ENCODE assay signal across 24 cellular contexts in genomic region chr17:29698837-29699236, GRCh38.
A peak's percentile ranks its signal among the peaks of the same experiment; 100 is the strongest.
DNase-seq lines count a peak whose midpoint lies in the region; ATAC-seq, FAIRE-seq and TF ChIP-seq lines count a peak whose summit lies in the region.
"Had no signal": no experiment of that assay in that cellular context is flagged by ENCODE, and none has a peak within 500 bp of the region (broad histone marks: within the 10 kb centered on the region; RNA-seq: fewer than 3 reads in every experiment).

No MANE protein-coding gene starts in this region.

- CTCF ChIA-PET in CD8-positive, alpha-beta T cell (lab: Charles Lee) = interaction anchor here (1.0 to 3.7 kb wide), 5 partner anchors 29 to 233 kb away, joined by 3 to 19 read pairs (median 4); no protein-coding TSS in a partner anchor

- H3K4me1 ChIP-seq in CD8-positive, alpha-beta T cell (ENCODE audit: insufficient read depth, low read length) = peaks cover 2% of the 10 kb centered on the region
- peaks cover 13 to 20% of the 10 kb centered on the region in 2 donors for H3K4me1 ChIP-seq in kidney (ENCODE audit: control insufficient read depth in 1 of 2, insufficient read depth in 1 of 2, low read depth in 1 of 2, low read length in 2 of 2)
- H3K4me1 ChIP-seq in spleen = peaks cover 0 to 88% (median 23%) of the 10 kb centered on the region in 6 donors
- no peaks in the 10 kb centered on the region for H3K4me1 ChIP-seq in breast epithelium
- H3K4me1 ChIP-seq: testis had no signal

- H3K4me3 ChIP-seq in CD8-positive, alpha-beta T cell (ENCODE audit: low read depth, low read length) = no peak overlapping the region
- H3K4me3 ChIP-seq in kidney (ENCODE audit: low read length in 2 of 2) (no peak overlapping the region), spleen (no peak overlapping the region), breast epithelium (no peak overlapping the region)
- H3K4me3 ChIP-seq: body of pancreas, right lobe of liver, testis had no signal

- H3K27ac Mint-ChIP-seq in CD8-positive, alpha-beta T cell = peak overlapping the region; percentile 84

- intact Hi-C loops in CD8-positive, alpha-beta T cell (cut with DNase I, micrococcal nuclease) = loop anchor here (2.0 to 5.0 kb wide), 2 partner anchors 16 to 78 kb away; no protein-coding TSS in a partner anchor
- intact Hi-C loops in kidney (cut with DNase I) = no loop called here
- intact Hi-C loops in spleen (cut with DNase I; ENCODE audit: low total_unique reads) = no loop called here
- intact Hi-C loops in breast epithelium (cut with DNase I; ENCODE audit: low total_unique reads) = no loop called here

- H3K9me3 ChIP-seq in CD8-positive, alpha-beta T cell (ENCODE audit: low read length) = no peaks in the 10 kb centered on the region
- H3K9me3 ChIP-seq in kidney (ENCODE audit: control insufficient read depth in 1 of 2, low read length in 2 of 2) (no peaks in the 10 kb centered on the region), spleen (no peaks in the 10 kb centered on the region), breast epithelium (no peaks in the 10 kb centered on the region)
- H3K9me3 ChIP-seq: body of pancreas, right lobe of liver, testis had no signal

- FAIRE-seq in kidney (lab: Jason Lieb, UNC) = no peak
- FAIRE-seq: HepG2 had no signal

- H3K4me1 Mint-ChIP-seq in CD8-positive, alpha-beta T cell (ENCODE audit: low read depth) = peaks cover 27% of the 10 kb centered on the region

- WGBS in spleen, 5 donors = 56 to 83% (median 75%) methylated on average over 1 of the region's 1 CpG

- H3K36me3 ChIP-seq in CD8-positive, alpha-beta T cell (ENCODE audit: insufficient read depth, low read length) = peaks cover 11% of the 10 kb centered on the region
- H3K36me3 ChIP-seq in kidney (ENCODE audit: control insufficient read depth in 1 of 2, insufficient read depth in 2 of 2, low read length in 2 of 2) (peaks cover under 1 to 9% of the 10 kb centered on the region in 2 donors), spleen (peaks cover 3 to 99% (median 49%) of the 10 kb centered on the region in 6 donors), breast epithelium (no peaks in the 10 kb centered on the region)

- no peak overlapping the region for H3K4me3 Mint-ChIP-seq in CD8-positive, alpha-beta T cell

- no peak for ATAC-seq in CD8-positive, alpha-beta T cell
- ATAC-seq: body of pancreas, esophagus mucosa, HepG2 had no signal

- POLR2A ChIA-PET in CD8-positive, alpha-beta T cell (lab: Charles Lee) = interaction anchor here (1.0 to 1.8 kb wide), 4 partner anchors 13 to 47 kb away, joined by 3 to 6 read pairs (median 6); no protein-coding TSS in a partner anchor

- DNase-seq in CD8-positive, alpha-beta T cell = no peak
- DNase-seq in kidney (no peak), spleen (no peak), mucosa of gallbladder (ENCODE audit: low spot score) (no peak), SK-N-DZ (ENCODE audit: low spot score) (no peak), breast epithelium (ENCODE audit: low spot score in 2 of 2) (no peak)
- DNase-seq: activated CD8-positive, alpha-beta memory T cell treated with anti-CD3 and anti-CD28 coated beads, Interleukin-2, amount 50 U/mL, for 4 hours; activated naive CD4-positive, alpha-beta T cell treated with Interleukin-2 at 50 U/mL for 16 hours; body of pancreas; DMS153; glutamatergic neuron; mesendoderm; MM.1S; NCI-H1930; NCI-H510A; occipital lobe; right lobe of liver; SHP77 treated with DMSO at 0.1 percent for 48 hours; stimulated activated CD4-positive, alpha-beta T cell treated with anti-CD3 and anti-CD28 coated beads, Interleukin-2, amount 100 ng/mL, for 24 hours; T-helper 9 cell; testis had no signal

- H3K27me3 Mint-ChIP-seq in CD8-positive, alpha-beta T cell (ENCODE audit: low read depth) = no peaks in the 10 kb centered on the region

- TF ChIP-seq POLR2A in spleen (IDR thresholded peaks at IDR 0.05) = no peak
- no peak for TF ChIP-seq POLR2A in breast epithelium (IDR thresholded peaks at IDR 0.05)

- no peak overlapping the region for H3K27ac ChIP-seq in CD8-positive, alpha-beta T cell (ENCODE audit: low read depth, low read length)
- H3K27ac ChIP-seq in VCaP = peak overlapping the region; percentile 58
- peak overlapping the region; percentile 39 to 56 for H3K27ac ChIP-seq in kidney (ENCODE audit: low read depth in 2 of 2, low read length in 2 of 2)
- peak overlapping the region in 6 of 8 donors; percentile 10 to 97 (median 52) for H3K27ac ChIP-seq in spleen
- no peak overlapping the region for H3K27ac ChIP-seq in breast epithelium
- H3K27ac ChIP-seq: right lobe of liver, testis had no signal

- H3K27me3 ChIP-seq in CD8-positive, alpha-beta T cell (ENCODE audit: insufficient read depth, low read length) = no peaks in the 10 kb centered on the region
- H3K27me3 ChIP-seq in spleen (replicated peaks in 1 of 7) = no peaks in the 10 kb centered on the region
- no peaks in the 10 kb centered on the region for H3K27me3 ChIP-seq in breast epithelium
- H3K27me3 ChIP-seq: body of pancreas, right lobe of liver, testis had no signal

- H3K9ac ChIP-seq in kidney (ENCODE audit: low read length in 2 of 2) = no peak overlapping the region

- TF ChIP-seq CTCF in CD8-positive, alpha-beta T cell (IDR thresholded peaks at IDR 0.05) = no peak
- TF ChIP-seq CTCF in VCaP (conservative IDR thresholded peaks at IDR 0.05) (no peak), kidney (IDR thresholded peaks at IDR 0.05; ENCODE audit: borderline replicate concordance, extremely low read depth, insufficient read depth) (no peak), spleen (IDR thresholded peaks at IDR 0.05 in 8 of 11, conservative IDR thresholded peaks at IDR 0.05 in 3 of 11) (no peak), breast epithelium (IDR thresholded peaks at IDR 0.05) (no peak)

- no peaks in the 10 kb centered on the region for H3K9me3 Mint-ChIP-seq in CD8-positive, alpha-beta T cell

- peaks cover 67% of the 10 kb centered on the region for H3K36me3 Mint-ChIP-seq in CD8-positive, alpha-beta T cell

Comparison
In these comparisons a context has a peak if more than half of its experiments do, and no peak if none do; other contexts are left out.
1. H3K27ac ChIP-seq: peak in VCaP (single experiment), kidney (2 of 2) and spleen (6 of 8); none in CD8-positive, alpha-beta T cell (single experiment) and breast epithelium (0 of 2).
2. intact Hi-C loops: an anchor here in CD8-positive, alpha-beta T cell (2.0 to 5.0 kb wide); none called in kidney, spleen and breast epithelium.